Comparison of ENCODE assay signal across 8 cellular contexts in genomic region chr20:3045816-3046676, GRCh38. TPM values are rescaled to one million over a fixed set of nuclear protein-coding genes. Genes with fewer than 3 reads are reported as not detected.
DNase-seq lines count a peak whose midpoint lies in the region; ATAC-seq lines count a peak whose summit lies in the region.

Gene MRPS26 (plus strand): TSS chr20:3046052. CDS start chr20:3046069, 17 bp downstream.

- peaks cover 13% of the 10 kb centered on the region for H3K36me3 Mint-ChIP-seq in activated naive CD4-positive, alpha-beta T cell treated with anti-CD3 and anti-CD28 coated beads for 36 hours (ENCODE audit: low read depth)

- H3K4me3 Mint-ChIP-seq in activated naive CD4-positive, alpha-beta T cell treated with anti-CD3 and anti-CD28 coated beads for 36 hours: peak within 1 kb of the TSS; percentile 83

- H3K9me3 Mint-ChIP-seq in activated naive CD4-positive, alpha-beta T cell treated with anti-CD3 and anti-CD28 coated beads for 36 hours: no peaks in the 10 kb centered on the region

- H3K27ac Mint-ChIP-seq in activated naive CD4-positive, alpha-beta T cell treated with anti-CD3 and anti-CD28 coated beads for 36 hours: peak within 1 kb of the TSS; percentile 60

- H3K27ac ChIP-seq in KOPT-K1 (ENCODE audit: low read depth, low read length, poor library complexity, severe bottlenecking): peak within 1 kb of the TSS; percentile 60

- H3K4me1 Mint-ChIP-seq in activated naive CD4-positive, alpha-beta T cell treated with anti-CD3 and anti-CD28 coated beads for 36 hours (ENCODE audit: low read depth): peaks cover 23% of the 10 kb centered on the region

- DNase-seq in EH (ENCODE audit: low read depth) (peak; percentile 89), SK-MEL-5 (ENCODE audit: low read depth, low spot score) (peak; percentile 86), germinal center (ENCODE audit: low spot score) (peak; percentile 87), nucleus accumbens (lab: John Stamatoyannopoulos, UW) (peak in 55 of 56 donors; percentile 54 to 95 (median 82)), superior temporal gyrus (ENCODE audit: extremely low spot score) (peak; percentile 88)
- peak; percentile 84 for DNase-seq in activated naive CD4-positive, alpha-beta T cell treated with anti-CD3 and anti-CD28 coated beads for 36 hours

- CTCF ChIA-PET in activated naive CD4-positive, alpha-beta T cell treated with anti-CD3 and anti-CD28 coated beads for 36 hours (lab: Charles Lee): no interaction called here

- H3K36me3 ChIP-seq in KOPT-K1 (ENCODE audit: insufficient read depth, low read length): peaks cover 35% of the 10 kb centered on the region

- intact Hi-C loops in activated naive CD4-positive, alpha-beta T cell treated with anti-CD3 and anti-CD28 coated beads for 36 hours (cut with micrococcal nuclease): loop anchor here (1.0 to 5.0 kb wide), 3 partner anchors 35 to 173 kb away; partner anchors contain the start of genes DDRGK1 and PTPRA

- in situ Hi-C loops in SK-MEL-5 (cut with HindIII; ENCODE audit: low pct_unique_long_range_greater_than_20kb, low sequenced_read_pairs): no loop called here

- no peaks in the 10 kb centered on the region for H3K27me3 Mint-ChIP-seq in activated naive CD4-positive, alpha-beta T cell treated with anti-CD3 and anti-CD28 coated beads for 36 hours (ENCODE audit: low read depth)

- peak; percentile 90 for ATAC-seq in GM21723 (IDR thresholded peaks at IDR 0.05; ENCODE audit: unreplicated experiment)

- H3K9me3 ChIP-seq in KOPT-K1 (ENCODE audit: insufficient read depth, low read length, poor library complexity, severe bottlenecking): no peaks in the 10 kb centered on the region

RNA-seq across cellular contexts. Expression of gene MRPS26, which starts in this region (rescaled TPM):
- 68.2 and 82.3 TPM in 2 replicates for total RNA-seq in SK-MEL-5 (2014; rRNA removed; shearing (Covaris generic))
- polyA plus RNA-seq in SK-MEL-5 (2015; cell fraction: cytosol; rRNA removed): 103 and 108 TPM in 2 replicates
- 31.7 and 42.9 TPM in 2 replicates for polyA plus RNA-seq in SK-MEL-5 (2015; cell fraction: nucleus; rRNA removed)
- 10 to 100 TPM; 50.0 to 52.4 TPM for total RNA-seq in activated naive CD4-positive, alpha-beta T cell treated with anti-CD3 and anti-CD28 coated beads for 36 hours

Comparison
In these comparisons a context has a peak if more than half of its experiments do, and no peak if none do; other contexts are left out.
1. Peak in every context shown above with its lines: DNase-seq, ATAC-seq and H3K27ac ChIP-seq.